In the genomic region with DNA sequence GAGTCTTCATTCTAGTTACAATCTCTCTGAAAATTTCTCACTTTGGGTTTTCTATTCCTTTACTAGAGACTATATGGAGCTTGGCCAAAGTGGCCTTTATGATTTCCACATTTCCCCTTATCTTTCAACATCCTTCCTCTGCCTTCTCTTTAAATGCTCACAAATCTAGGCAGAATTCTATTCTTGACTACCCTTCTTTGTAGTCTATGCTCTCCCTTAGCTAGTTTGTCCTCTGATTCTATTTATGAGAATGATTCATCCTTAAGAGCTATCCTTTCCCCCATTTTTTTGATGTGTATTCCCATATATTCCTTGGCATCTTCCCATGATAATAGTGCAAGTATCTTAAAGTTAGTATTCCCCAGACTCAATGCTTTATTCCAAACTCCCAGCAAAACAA, we compare ENCODE assay signal across 28 cellular contexts. TPM values are rescaled to one million over a fixed set of nuclear protein-coding genes. Genes with fewer than 3 reads are reported as not detected.
"Had no signal": no experiment of that assay in that cellular context is flagged by ENCODE, and none has a peak within 500 bp of the region (broad histone marks: within the 10 kb centered on the region; RNA-seq: fewer than 3 reads in every experiment).

No MANE protein-coding gene starts in this region.

- H3K4me3 Mint-ChIP-seq: activated B cell treated with CpG ODN at 0.5 μM for 24 hours; activated CD4-positive, alpha-beta T cell treated with anti-CD3 and anti-CD28 coated beads for 36 hours; activated naive CD8-positive, alpha-beta T cell; activated T-cell treated with anti-CD3 and anti-CD28 coated beads, Interleukin-2, amount 50 U/mL, for 4 hours; effector memory CD8-positive, alpha-beta T cell; immature natural killer cell; naive thymus-derived CD4-positive, alpha-beta T cell had no signal

- H3K27ac Mint-ChIP-seq: activated B cell treated with CpG ODN at 0.5 μM for 24 hours; activated CD4-positive, alpha-beta T cell treated with anti-CD3 and anti-CD28 coated beads for 36 hours; activated naive CD8-positive, alpha-beta T cell; activated T-helper 2 cell treated with anti-CD3 and anti-CD28 coated beads, Interferon-gamma antibody, Interleukin-2, Interleukin-4, amounts not matched to agents 10 μg/mL and 5 μg/mL and 100 μg/mL, durations not matched to agents 14 hours and 24 hours and 36 hours; effector memory CD8-positive, alpha-beta T cell; immature natural killer cell; naive thymus-derived CD4-positive, alpha-beta T cell had no signal

- H3K9me3 Mint-ChIP-seq: activated B cell treated with CpG ODN at 0.5 μM for 24 hours; activated T-cell treated with anti-CD3 and anti-CD28 coated beads, Interleukin-2, amount 50 U/mL, for 4 hours; activated T-helper 2 cell treated with anti-CD3 and anti-CD28 coated beads, Interferon-gamma antibody, Interleukin-2, Interleukin-4, amounts not matched to agents 10 μg/mL and 5 μg/mL and 100 μg/mL, durations not matched to agents 14 hours and 24 hours and 36 hours; effector memory CD8-positive, alpha-beta T cell; naive thymus-derived CD4-positive, alpha-beta T cell had no signal

- DNase-seq: activated B cell treated with CpG ODN at 0.5 μM for 24 hours; activated CD4-positive, alpha-beta T cell treated with anti-CD3 and anti-CD28 coated beads for 36 hours; activated CD4-positive, alpha-beta T cell treated with anti-CD3 and anti-CD28 coated beads, Interleukin-2, amount 50 U/mL, for 4 hours; activated CD8-positive, alpha-beta memory T cell treated with anti-CD3 and anti-CD28 coated beads for 24 hours; activated CD8-positive, alpha-beta memory T cell treated with anti-CD3 and anti-CD28 coated beads, Interleukin-2, amount 50 U/mL, for 4 hours; activated naive CD4-positive, alpha-beta T cell; activated T-cell treated with anti-CD3 and anti-CD28 coated beads, Interleukin-2, amount 50 U/mL, for 4 hours; adrenal gland; brain microvascular endothelial cell; caudate nucleus; dermis blood vessel endothelial cell; effector memory CD8-positive, alpha-beta T cell; foreskin melanocyte; immature natural killer cell; naive thymus-derived CD4-positive, alpha-beta T cell; ovary; stimulated activated CD4-positive, alpha-beta T cell treated with anti-CD3 and anti-CD28 coated beads, Interleukin-4, amount 100 ng/mL, for 4 hours; stimulated activated naive CD8-positive, alpha-beta T cell treated with anti-CD3 and anti-CD28 coated beads, Interleukin-15, Interleukin-2, amounts not matched to agents 100 U/mL and 50 U/mL, for 24 hours; thyroid gland; upper lobe of right lung had no signal

- H3K36me3 Mint-ChIP-seq: activated naive CD8-positive, alpha-beta T cell; immature natural killer cell had no signal

- H3K27me3 ChIP-seq: ascending aorta, ovary, thyroid gland had no signal

- H3K27ac ChIP-seq: adrenal gland, ascending aorta, brain microvascular endothelial cell, ovary, prostate gland, thyroid gland, upper lobe of right lung had no signal

- ATAC-seq: activated CD4-positive, alpha-beta T cell treated with anti-CD3 and anti-CD28 coated beads for 36 hours; activated T-cell treated with anti-CD3 and anti-CD28 coated beads, Interleukin-2, amount 50 U/mL, for 4 hours; effector memory CD8-positive, alpha-beta T cell; esophagus mucosa; left lobe of liver; naive thymus-derived CD4-positive, alpha-beta T cell; stimulated activated naive CD8-positive, alpha-beta T cell treated with anti-CD3 and anti-CD28 coated beads, Interleukin-15, Interleukin-2, amounts not matched to agents 100 U/mL and 50 U/mL, for 24 hours; upper lobe of right lung had no signal

- H3K9me3 ChIP-seq: adrenal gland, ascending aorta, ovary, prostate gland, thyroid gland, upper lobe of right lung had no signal

- H3K4me1 Mint-ChIP-seq: immature natural killer cell had no signal

RNA-seq across cellular contexts. Expression of gene IL20RA, which starts 53.2 kb away (rescaled TPM):
- total RNA-seq: activated B cell treated with CpG ODN at 0.5 μM for 24 hours; activated CD4-positive, alpha-beta T cell treated with anti-CD3 and anti-CD28 coated beads for 36 hours; activated T-helper 2 cell treated with anti-CD3 and anti-CD28 coated beads, Interferon-gamma antibody, Interleukin-2, Interleukin-4, amounts not matched to agents 10 μg/mL and 5 μg/mL and 100 μg/mL, durations not matched to agents 14 hours and 24 hours and 36 hours; ascending aorta; endothelial cell of umbilical vein; naive thymus-derived CD4-positive, alpha-beta T cell; T-helper 2 cell treated with Interferon-gamma antibody and Interleukin-4, amounts not matched to agents 100 ng/mL and 5 ng/mL, for 36 hours had no signal
- polyA plus RNA-seq: endothelial cell of umbilical vein; immature natural killer cell; naive thymus-derived CD4-positive, alpha-beta T cell had no signal
